Comparison of ENCODE assay signal across 1 cellular context in genomic region chr10:63630085-63630927, GRCh38.
TF ChIP-seq lines count a peak whose summit lies in the region.

No MANE protein-coding gene starts in this region.

TF ChIP-seq in HEK293, 187 proteins besides CTCF, POLR2A, EP300 and RAD21 (continued from another document and continues in another):
- TF ChIP-seq HIC1 (tag by site-specific recombination; IDR thresholded peaks at IDR 0.05) (peak; percentile 45; the same call in 1 of the 2 replicates), ZNF394 (tag by site-specific recombination; IDR thresholded peaks at IDR 0.05; ENCODE audit: borderline replicate concordance) (peak; percentile 94), ZBTB1 (tag by site-specific recombination; IDR thresholded peaks at IDR 0.05) (no peak), OVOL3 (tag by site-specific recombination; IDR thresholded peaks at IDR 0.05) (no peak), ZNF341 (tag by site-specific recombination; IDR thresholded peaks at IDR 0.05; ENCODE audit: low read depth) (peak; percentile 89), ZNF18 (tag by site-specific recombination; IDR thresholded peaks at IDR 0.05) (no peak), PATZ1 (tag by site-specific recombination; IDR thresholded peaks at IDR 0.05) (peak; percentile 88), KLF1 (tag by site-specific recombination; IDR thresholded peaks at IDR 0.05) (peak; percentile 91), EGR2 (tag by site-specific recombination; IDR thresholded peaks at IDR 0.05; ENCODE audit: low read depth) (peak; percentile 93), ZNF513 (tag by site-specific recombination; IDR thresholded peaks at IDR 0.05) (no peak), ZSCAN30 (tag by site-specific recombination; IDR thresholded peaks at IDR 0.05) (peak; percentile 97), ZNF132 (tag by site-specific recombination; IDR thresholded peaks at IDR 0.05; ENCODE audit: borderline replicate concordance) (no peak), ZNF112 (tag by site-specific recombination; IDR thresholded peaks at IDR 0.05) (no peak), ZNF692 (tag by site-specific recombination; IDR thresholded peaks at IDR 0.05) (no peak), ZNF580 (tag by site-specific recombination; IDR thresholded peaks at IDR 0.05) (no peak), ZNF391 (tag by site-specific recombination; IDR thresholded peaks at IDR 0.05; ENCODE audit: borderline replicate concordance, low read depth) (no peak), OSR2 (tag by site-specific recombination; IDR thresholded peaks at IDR 0.05) (peak; percentile 21; the same call in 1 of the 2 replicates), MZF1 (tag by site-specific recombination; IDR thresholded peaks at IDR 0.05; ENCODE audit: borderline replicate concordance) (peak; percentile 67), ZNF404 (tag by site-specific recombination; IDR thresholded peaks at IDR 0.05) (no peak), ZNF571 (tag by site-specific recombination; IDR thresholded peaks at IDR 0.05) (no peak), ZNF324 (tag by site-specific recombination; IDR thresholded peaks at IDR 0.05) (no peak; the same call in 1 of the 2 replicates), KLF9 (tag by site-specific recombination; IDR thresholded peaks at IDR 0.05; ENCODE audit: low read depth) (peak; percentile 79), ZBTB8A (tag by site-specific recombination; IDR thresholded peaks at IDR 0.05) (peak; percentile 84), ZNF19 (tag by site-specific recombination; IDR thresholded peaks at IDR 0.05; ENCODE audit: low read depth) (no peak), PRDM10 (tag by site-specific recombination; IDR thresholded peaks at IDR 0.05) (peak; percentile 69), SP3 (tag by site-specific recombination; IDR thresholded peaks at IDR 0.05) (peak; percentile 69), ZNF354C (tag by site-specific recombination; IDR thresholded peaks at IDR 0.05; ENCODE audit: borderline replicate concordance, low read depth) (no peak), HOXC10 (CRISPR knock-in tag; IDR thresholded peaks at IDR 0.05) (0 out of 2 replicates have a peak, but pooled peaks have one; percentile 14), ZNF629 (tag by site-specific recombination; IDR thresholded peaks at IDR 0.05) (no peak), ZNF2 (tag by site-specific recombination; IDR thresholded peaks at IDR 0.05) (0 out of 2 replicates have a peak, but pooled peaks have one; percentile 56), ZNF555 (tag by site-specific recombination; conservative IDR thresholded peaks at IDR 0.05) (no peak), ZEB2 (tag by site-specific recombination; IDR thresholded peaks at IDR 0.05) (peak; percentile 14; the same call in 1 of the 2 replicates), ZNF423 (tag by site-specific recombination; IDR thresholded peaks at IDR 0.05) (peak; percentile 91), KLF8 (tag by site-specific recombination; IDR thresholded peaks at IDR 0.05) (peak; percentile 71), ZSCAN18 (tag by site-specific recombination; IDR thresholded peaks at IDR 0.05) (no peak), ZNF214 (tag by site-specific recombination; IDR thresholded peaks at IDR 0.05; ENCODE audit: borderline replicate concordance) (no peak), ZNF223 (tag by site-specific recombination; IDR thresholded peaks at IDR 0.05) (no peak), ZNF600 (tag by site-specific recombination; IDR thresholded peaks at IDR 0.05) (peak; percentile 89; the same call in 1 of the 2 replicates), IKZF3 (tag by site-specific recombination; IDR thresholded peaks at IDR 0.05) (peak; percentile 70), ZNF488 (tag by site-specific recombination; IDR thresholded peaks at IDR 0.05) (no peak), KLF17 (tag by site-specific recombination; IDR thresholded peaks at IDR 0.05) (peak; percentile 40; the same call in 1 of the 2 replicates), KLF10 (tag by site-specific recombination; IDR thresholded peaks at IDR 0.05) (peak; percentile 67; the same call in 1 of the 2 replicates), BCL11B (tag by site-specific recombination; IDR thresholded peaks at IDR 0.05; ENCODE audit: low read depth) (0 out of 2 replicates have a peak, but pooled peaks have one; percentile 11), ZBTB26 (tag by site-specific recombination; optimal IDR thresholded peaks at IDR 0.05) (peak; percentile 75)
